In genomic region chr12:124340080-124340900, GRCh38 we compare ENCODE assay signal across 29 cellular contexts. TPM values are rescaled to one million over a fixed set of nuclear protein-coding genes. Genes with fewer than 3 reads are reported as not detected.
"Had no signal": no experiment of that assay in that cellular context is flagged by ENCODE, and none has a peak within 500 bp of the region (broad histone marks: within the 10 kb centered on the region; RNA-seq: fewer than 3 reads in every experiment).

No MANE protein-coding gene starts in this region.

- H3K4me3 Mint-ChIP-seq: activated CD4-positive, alpha-beta T cell treated with anti-CD3 and anti-CD28 coated beads, Interleukin-2, amount 10 ng/mL, durations not matched to agents 7 days and 5 days; activated CD8-positive, alpha-beta memory T cell treated with anti-CD3 and anti-CD28 coated beads, Interleukin-2, amount 10 ng/mL, durations not matched to agents 7 days and 5 days; activated CD8-positive, alpha-beta T cell treated with anti-CD3 and anti-CD28 coated beads, Interleukin-2, amount 10 ng/mL, durations not matched to agents 7 days and 5 days; activated naive CD8-positive, alpha-beta T cell; neural crest cell; T-helper 17 cell; WTC11 had no signal

- H3K27ac Mint-ChIP-seq: activated CD4-positive, alpha-beta T cell treated with anti-CD3 and anti-CD28 coated beads, Interleukin-2, amount 10 ng/mL, durations not matched to agents 7 days and 5 days; activated CD8-positive, alpha-beta memory T cell treated with anti-CD3 and anti-CD28 coated beads, Interleukin-2, amount 10 ng/mL, durations not matched to agents 7 days and 5 days; activated CD8-positive, alpha-beta T cell treated with anti-CD3 and anti-CD28 coated beads, Interleukin-2, amount 10 ng/mL, durations not matched to agents 7 days and 5 days; activated naive CD8-positive, alpha-beta T cell; T-helper 17 cell had no signal

- H3K4me1 Mint-ChIP-seq: activated CD4-positive, alpha-beta T cell treated with anti-CD3 and anti-CD28 coated beads, Interleukin-2, amount 10 ng/mL, durations not matched to agents 7 days and 5 days; activated CD8-positive, alpha-beta memory T cell treated with anti-CD3 and anti-CD28 coated beads, Interleukin-2, amount 10 ng/mL, durations not matched to agents 7 days and 5 days; WTC11 had no signal

- H3K27me3 ChIP-seq: ascending aorta, brain microvascular endothelial cell, right atrium auricular region, uterus had no signal

- H3K4me3 ChIP-seq: ascending aorta, right atrium auricular region, thoracic aorta, uterus had no signal

- ATAC-seq: activated CD8-positive, alpha-beta memory T cell treated with anti-CD3 and anti-CD28 coated beads, Interleukin-2, amount 10 ng/mL, durations not matched to agents 7 days and 5 days; activated CD8-positive, alpha-beta T cell treated with anti-CD3 and anti-CD28 coated beads, Interleukin-2, amount 10 ng/mL, durations not matched to agents 7 days and 5 days; naive thymus-derived CD8-positive, alpha-beta T cell; T-helper 17 cell; WTC11 had no signal

- H3K4me1 ChIP-seq: ascending aorta, right atrium auricular region, uterus had no signal

- H3K27ac ChIP-seq: ascending aorta, brain microvascular endothelial cell, right atrium auricular region, thoracic aorta, uterus had no signal

- H3K9me3 ChIP-seq: ascending aorta, right atrium auricular region, thoracic aorta, uterus had no signal

- H3K27me3 Mint-ChIP-seq: activated CD4-positive, alpha-beta T cell treated with anti-CD3 and anti-CD28 coated beads, Interleukin-2, amount 10 ng/mL, durations not matched to agents 7 days and 5 days; activated CD8-positive, alpha-beta memory T cell treated with anti-CD3 and anti-CD28 coated beads, Interleukin-2, amount 10 ng/mL, durations not matched to agents 7 days and 5 days; activated naive CD8-positive, alpha-beta T cell; naive thymus-derived CD8-positive, alpha-beta T cell; T-helper 17 cell had no signal

- FAIRE-seq: colon, endometrium, frontal cortex had no signal

- H3K9me3 Mint-ChIP-seq: activated CD4-positive, alpha-beta T cell treated with anti-CD3 and anti-CD28 coated beads, Interleukin-2, amount 10 ng/mL, durations not matched to agents 7 days and 5 days; naive thymus-derived CD8-positive, alpha-beta T cell; neural crest cell; WTC11 had no signal

- H3K36me3 ChIP-seq: uterus had no signal

- DNase-seq: activated CD4-positive, alpha-beta T cell treated with anti-CD3 and anti-CD28 coated beads for 1 hour; activated CD4-positive, alpha-beta T cell treated with anti-CD3 and anti-CD28 coated beads, Interleukin-2, amount 10 ng/mL, durations not matched to agents 7 days and 5 days; activated CD8-positive, alpha-beta memory T cell treated with anti-CD3 and anti-CD28 coated beads, Interleukin-2, amount 10 ng/mL, durations not matched to agents 7 days and 5 days; activated CD8-positive, alpha-beta T cell treated with anti-CD3 and anti-CD28 coated beads, Interleukin-2, amount 10 ng/mL, durations not matched to agents 7 days and 5 days; activated naive CD4-positive, alpha-beta T cell treated with Interleukin-2 at 50 U/mL for 16 hours; activated T-cell treated with anti-CD3 and anti-CD28 coated beads, Interleukin-2, amount 50 U/mL, for 48 hours; brain microvascular endothelial cell; dermis blood vessel endothelial cell; effector CD8-positive, alpha-beta T cell; glutamatergic neuron; islet precursor cell; left cardiac atrium; midbrain; naive thymus-derived CD8-positive, alpha-beta T cell; stimulated activated CD4-positive, alpha-beta T cell treated with anti-CD3 and anti-CD28 coated beads, Interleukin-15, amount 100 ng/mL, for 24 hours; stimulated activated CD4-positive, alpha-beta T cell treated with anti-CD3 and anti-CD28 coated beads, Interleukin-2, amount 100 ng/mL, for 24 hours; stimulated activated naive CD4-positive, alpha-beta T cell treated with Interleukin-2 at 50 U/mL for 16 hours; T-helper 17 cell; trophoblast cell; uterus had no signal

RNA-seq across cellular contexts. Expression of gene RFLNA, which starts 45.4 kb away (rescaled TPM):
- total RNA-seq: activated CD4-positive, alpha-beta T cell treated with anti-CD3 and anti-CD28 coated beads, Interleukin-2, amount 10 ng/mL, durations not matched to agents 7 days and 5 days; activated CD8-positive, alpha-beta memory T cell treated with anti-CD3 and anti-CD28 coated beads, Interleukin-2, amount 10 ng/mL, durations not matched to agents 7 days and 5 days; activated CD8-positive, alpha-beta T cell treated with anti-CD3 and anti-CD28 coated beads, Interleukin-2, amount 10 ng/mL, durations not matched to agents 7 days and 5 days; ascending aorta; naive thymus-derived CD8-positive, alpha-beta T cell; T-helper 17 cell had no signal
- polyA plus RNA-seq: naive thymus-derived CD8-positive, alpha-beta T cell had no signal
